Comparison of ENCODE assay signal across 1 cellular context in genomic region chr20:50369225-50370035, GRCh38.
A peak's percentile ranks its signal among the peaks of the same experiment; 100 is the strongest.
TF ChIP-seq lines count a peak whose summit lies in the region.

No MANE protein-coding gene starts in this region.

TF ChIP-seq in HepG2, 621 proteins besides CTCF, POLR2A, EP300 and RAD21 (continued from another document and continues in another):
- no peak for TF ChIP-seq TFE3 (CRISPR knock-in tag; IDR thresholded peaks at IDR 0.05)
- no peak for TF ChIP-seq ZFP36L1 (CRISPR knock-in tag; IDR thresholded peaks at IDR 0.05)
- TF ChIP-seq REL (CRISPR knock-in tag; conservative IDR thresholded peaks at IDR 0.05) = no peak; the same call in 1 of the 2 replicates
- TF ChIP-seq ZNF20 (CRISPR knock-in tag; IDR thresholded peaks at IDR 0.05) = no peak
- TF ChIP-seq HOMEZ (CRISPR knock-in tag; IDR thresholded peaks at IDR 0.05; ENCODE audit: low read depth) = peak; percentile 16; the same call in 1 of the 2 replicates
- TF ChIP-seq MBNL3 (CRISPR knock-in tag; conservative IDR thresholded peaks at IDR 0.05) = no peak
- TF ChIP-seq ZNF275 (CRISPR knock-in tag; IDR thresholded peaks at IDR 0.05; ENCODE audit: borderline replicate concordance) = no peak
- no peak for TF ChIP-seq U2AF2 (IDR thresholded peaks at IDR 0.05; ENCODE audit: low read depth, low read length)
- peak; percentile 54; the same call in 1 of the 2 replicates for TF ChIP-seq ZNF580 (CRISPR knock-in tag; IDR thresholded peaks at IDR 0.05; ENCODE audit: borderline replicate concordance, low read depth)
- TF ChIP-seq ZBTB43 (CRISPR knock-in tag; conservative IDR thresholded peaks at IDR 0.05) = peak; percentile 55; the same call in 1 of the 2 replicates
- no peak for TF ChIP-seq ZNF513 (CRISPR knock-in tag; conservative IDR thresholded peaks at IDR 0.05)
- TF ChIP-seq MTA3 (CRISPR knock-in tag; IDR thresholded peaks at IDR 0.05) = no peak
- TF ChIP-seq ZNF101 (CRISPR knock-in tag; IDR thresholded peaks at IDR 0.05; ENCODE audit: borderline replicate concordance, low read depth) = no peak
- no peak for TF ChIP-seq RNF2 (conservative IDR thresholded peaks at IDR 0.05; ENCODE audit: low read depth)
- TF ChIP-seq ZNF598 (CRISPR knock-in tag; IDR thresholded peaks at IDR 0.05; ENCODE audit: borderline replicate concordance) = no peak; the same call in none of the 2 replicates
- no peak for TF ChIP-seq RFX5 (IDR thresholded peaks at IDR 0.05; ENCODE audit: low read depth, low read length)
- TF ChIP-seq SNRNP70 (IDR thresholded peaks at IDR 0.05; ENCODE audit: low read depth, low read length) = no peak
- TF ChIP-seq TCF12 (IDR thresholded peaks at IDR 0.05) = no peak
- TF ChIP-seq TCF12 (CRISPR knock-in tag; IDR thresholded peaks at IDR 0.05) = 0 out of 2 replicates have a peak, but pooled peaks have one; percentile 63
- 0 out of 2 replicates have a peak, but pooled peaks have one; percentile 13 for TF ChIP-seq CHD2 (IDR thresholded peaks at IDR 0.05; ENCODE audit: low read depth, low read length)
- TF ChIP-seq ZNF337 (CRISPR knock-in tag; IDR thresholded peaks at IDR 0.05; ENCODE audit: borderline replicate concordance, low read depth) = no peak
- no peak for TF ChIP-seq ZNF569 (CRISPR knock-in tag; IDR thresholded peaks at IDR 0.05; ENCODE audit: borderline replicate concordance)
- TF ChIP-seq TOPORS (CRISPR knock-in tag; IDR thresholded peaks at IDR 0.05) = no peak
- no peak for TF ChIP-seq ZSCAN30 (CRISPR knock-in tag; IDR thresholded peaks at IDR 0.05)
- TF ChIP-seq HES4 (CRISPR knock-in tag; IDR thresholded peaks at IDR 0.05; ENCODE audit: borderline replicate concordance) = peak; percentile 83; the same call in 1 of the 2 replicates
- no peak for TF ChIP-seq ZNF790 (CRISPR knock-in tag; IDR thresholded peaks at IDR 0.05; ENCODE audit: borderline replicate concordance)
- no peak for TF ChIP-seq TBL1XR1 (IDR thresholded peaks at IDR 0.05; ENCODE audit: borderline replicate concordance, low read length, partially characterized antibody)
- no peak for TF ChIP-seq ZBTB46 (CRISPR knock-in tag; IDR thresholded peaks at IDR 0.05; ENCODE audit: borderline replicate concordance)
- no peak for TF ChIP-seq ZSCAN20 (CRISPR knock-in tag; IDR thresholded peaks at IDR 0.05; ENCODE audit: borderline replicate concordance)
- peak; percentile 78; the same call in 1 of the 2 replicates for TF ChIP-seq REPIN1 (CRISPR knock-in tag; IDR thresholded peaks at IDR 0.05; ENCODE audit: borderline replicate concordance, low read depth)
- peak; percentile 50; the same call in 1 of the 2 replicates for TF ChIP-seq ZSCAN9 (CRISPR knock-in tag; IDR thresholded peaks at IDR 0.05; ENCODE audit: borderline replicate concordance)
- TF ChIP-seq PBX2 (CRISPR knock-in tag; IDR thresholded peaks at IDR 0.05) = no peak
- peak; percentile 56 for TF ChIP-seq ZNF414 (CRISPR knock-in tag; IDR thresholded peaks at IDR 0.05)
- 0 out of 2 replicates have a peak, but pooled peaks have one; percentile 39 for TF ChIP-seq ZBTB2 (CRISPR knock-in tag; IDR thresholded peaks at IDR 0.05; ENCODE audit: low read depth)
- TF ChIP-seq FOXA3 (CRISPR knock-in tag; IDR thresholded peaks at IDR 0.05) = 0 out of 2 replicates have a peak, but pooled peaks have one; percentile 50
- TF ChIP-seq ZNF761 (CRISPR knock-in tag; conservative IDR thresholded peaks at IDR 0.05) = no peak
- no peak for TF ChIP-seq SRY (CRISPR knock-in tag; IDR thresholded peaks at IDR 0.05)
- TF ChIP-seq NFYB (CRISPR knock-in tag; IDR thresholded peaks at IDR 0.05) = no peak
- TF ChIP-seq ZNF781 (CRISPR knock-in tag; IDR thresholded peaks at IDR 0.05; ENCODE audit: borderline replicate concordance, not compliant biosample characterization) = no peak
- no peak for TF ChIP-seq NFAT5 (CRISPR knock-in tag; IDR thresholded peaks at IDR 0.05)
